17 cellular contexts compared by ENCODE assay signal in the genomic region with DNA sequence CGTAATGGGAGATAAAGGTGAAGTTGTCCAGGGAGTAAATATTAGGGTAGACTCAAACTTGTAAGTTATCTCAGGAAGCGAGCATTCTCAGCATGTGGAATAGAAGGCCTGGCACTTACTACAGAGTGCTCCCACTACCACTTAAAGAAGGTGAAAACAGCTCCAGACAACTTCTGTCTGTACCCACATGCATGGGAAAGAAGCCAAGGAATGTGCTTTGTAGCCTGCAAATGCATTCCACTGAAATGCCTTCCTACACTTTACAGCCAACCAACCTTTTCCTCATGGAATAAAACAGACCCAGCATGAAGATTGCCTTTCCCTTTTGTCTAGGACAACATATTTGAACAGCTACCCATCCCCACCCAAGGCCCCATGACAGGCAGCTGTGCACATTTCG. TPM values are rescaled to one million over a fixed set of nuclear protein-coding genes. Genes with fewer than 3 reads are reported as not detected.
DNase-seq lines count a peak whose midpoint lies in the region; ATAC-seq and TF ChIP-seq lines count a peak whose summit lies in the region.
"Had no signal": no experiment of that assay in that cellular context is flagged by ENCODE, and none has a peak within 500 bp of the region (broad histone marks: within the 10 kb centered on the region; RNA-seq: fewer than 3 reads in every experiment).

No MANE protein-coding gene starts in this region.

- TF ChIP-seq CTCF in neural progenitor cell (IDR thresholded peaks at IDR 0.05): no peak
- TF ChIP-seq CTCF in CD4-positive, alpha-beta T cell (IDR thresholded peaks at IDR 0.05): no peak

- no peaks in the 10 kb centered on the region for H3F3A ChIP-seq in neural progenitor cell (ENCODE audit: low read depth)

- H3K27ac Mint-ChIP-seq in neural progenitor cell: no peak overlapping the region
- no peak overlapping the region for H3K27ac Mint-ChIP-seq in natural killer cell treated with Interleukin-12 subunit alpha and Interleukin-12 subunit beta and Interleukin-15 and Interleukin-18, amount 100 ng/mL, for 72 hours
- H3K27ac Mint-ChIP-seq in CD4-positive, alpha-beta T cell: no peak overlapping the region
- H3K27ac Mint-ChIP-seq: activated CD8-positive, alpha-beta T cell treated with anti-CD3 and anti-CD28 coated beads for 36 hours had no signal

- no peaks in the 10 kb centered on the region for H3K9me3 ChIP-seq in neural progenitor cell (ENCODE audit: low read depth)
- no peaks in the 10 kb centered on the region for H3K9me3 ChIP-seq in CD4-positive, alpha-beta T cell (ENCODE audit: control insufficient read depth, low read length)
- H3K9me3 ChIP-seq: BE2C, prostate gland had no signal

- no peak overlapping the region for H2AFZ ChIP-seq in neural progenitor cell (replicated peaks)
- H2AFZ ChIP-seq: PC-9 had no signal

- H3K9ac ChIP-seq in neural progenitor cell: no peak overlapping the region

- no peaks in the 10 kb centered on the region for H3K27me3 Mint-ChIP-seq in neural progenitor cell (ENCODE audit: insufficient read depth, low read depth)
- H3K27me3 Mint-ChIP-seq in natural killer cell treated with Interleukin-12 subunit alpha and Interleukin-12 subunit beta and Interleukin-15 and Interleukin-18, amount 100 ng/mL, for 72 hours: peaks cover 0 to 6% of the 10 kb centered on the region in 2 donors
- H3K27me3 Mint-ChIP-seq in CD4-positive, alpha-beta T cell: no peaks in the 10 kb centered on the region

- no peaks in the 10 kb centered on the region for H3K27me3 ChIP-seq in neural progenitor cell
- no peaks in the 10 kb centered on the region for H3K27me3 ChIP-seq in CD4-positive, alpha-beta T cell (ENCODE audit: control insufficient read depth, insufficient read depth, low read length)
- H3K27me3 ChIP-seq: BE2C had no signal

- no peak overlapping the region for H3K4me2 ChIP-seq in neural progenitor cell
- H3K4me2 ChIP-seq: PC-9 had no signal

- POLR2A ChIA-PET in CD4-positive, alpha-beta T cell (lab: Charles Lee): no interaction called here

- H4K20me1 ChIP-seq in neural progenitor cell (ENCODE audit: low read depth): no peaks in the 10 kb centered on the region

- peaks cover 3% of the 10 kb centered on the region for H3K4me1 Mint-ChIP-seq in neural progenitor cell
- no peaks in the 10 kb centered on the region for H3K4me1 Mint-ChIP-seq in natural killer cell treated with Interleukin-12 subunit alpha and Interleukin-12 subunit beta and Interleukin-15 and Interleukin-18, amount 100 ng/mL, for 72 hours (ENCODE audit: low read depth in 2 of 2)
- no peaks in the 10 kb centered on the region for H3K4me1 Mint-ChIP-seq in CD4-positive, alpha-beta T cell (ENCODE audit: low read depth)

- H3K9me3 Mint-ChIP-seq in neural progenitor cell: peaks cover 2% of the 10 kb centered on the region
- peaks cover 6% of the 10 kb centered on the region for H3K9me3 Mint-ChIP-seq in natural killer cell treated with Interleukin-12 subunit alpha and Interleukin-12 subunit beta and Interleukin-15 and Interleukin-18, amount 100 ng/mL, for 72 hours
- peaks cover 2% of the 10 kb centered on the region for H3K9me3 Mint-ChIP-seq in CD4-positive, alpha-beta T cell
- H3K9me3 Mint-ChIP-seq: activated CD8-positive, alpha-beta T cell treated with anti-CD3 and anti-CD28 coated beads for 36 hours had no signal

- CTCF ChIA-PET in CD4-positive, alpha-beta T cell (lab: Charles Lee): no interaction called here

- H3K4me3 ChIP-seq in neural progenitor cell: no peak overlapping the region
- H3K4me3 ChIP-seq: PC-9, prostate gland had no signal

- ATAC-seq in left cardiac atrium: peak; percentile 26 to 68
- no peak for ATAC-seq in GM21423 (IDR thresholded peaks at IDR 0.05; ENCODE audit: unreplicated experiment)
- no peak for ATAC-seq in natural killer cell treated with Interleukin-12 subunit alpha and Interleukin-12 subunit beta and Interleukin-15 and Interleukin-18, amount 100 ng/mL, for 72 hours
- no peak for ATAC-seq in CD4-positive, alpha-beta T cell (ENCODE audit: poor library complexity)
- ATAC-seq: activated CD8-positive, alpha-beta T cell treated with anti-CD3 and anti-CD28 coated beads for 36 hours had no signal

- H3K4me3 Mint-ChIP-seq in neural progenitor cell: no peak overlapping the region
- no peak overlapping the region for H3K4me3 Mint-ChIP-seq in natural killer cell treated with Interleukin-12 subunit alpha and Interleukin-12 subunit beta and Interleukin-15 and Interleukin-18, amount 100 ng/mL, for 72 hours
- no peak overlapping the region for H3K4me3 Mint-ChIP-seq in CD4-positive, alpha-beta T cell
- H3K4me3 Mint-ChIP-seq: activated CD8-positive, alpha-beta T cell treated with anti-CD3 and anti-CD28 coated beads for 36 hours had no signal

- intact Hi-C loops in left cardiac atrium (cut with DNase I): no loop called here
- intact Hi-C loops in CD4-positive, alpha-beta T cell (cut with DNase I, micrococcal nuclease): no loop called here

- H3K36me3 ChIP-seq in neural progenitor cell: no peaks in the 10 kb centered on the region
- H3K36me3 ChIP-seq: BE2C, prostate gland had no signal

- no peak overlapping the region for H3K27ac ChIP-seq in neural progenitor cell
- no peak overlapping the region for H3K27ac ChIP-seq in CD4-positive, alpha-beta T cell (ENCODE audit: low read depth, low read length)
- H3K27ac ChIP-seq: PC-9, prostate gland had no signal

- no peaks in the 10 kb centered on the region for H3K36me3 Mint-ChIP-seq in neural progenitor cell
- H3K36me3 Mint-ChIP-seq in natural killer cell treated with Interleukin-12 subunit alpha and Interleukin-12 subunit beta and Interleukin-15 and Interleukin-18, amount 100 ng/mL, for 72 hours: peaks cover 4% of the 10 kb centered on the region
- H3K36me3 Mint-ChIP-seq in CD4-positive, alpha-beta T cell (ENCODE audit: low read depth): no peaks in the 10 kb centered on the region

- no peaks in the 10 kb centered on the region for H3K79me2 ChIP-seq in neural progenitor cell (ENCODE audit: low read depth)

- no peaks in the 10 kb centered on the region for H3K4me1 ChIP-seq in neural progenitor cell
- H3K4me1 ChIP-seq: BE2C, prostate gland had no signal

- DNase-seq in EL (peak; percentile 55), RPMI7951 (ENCODE audit: low read depth) (peak; percentile 58), left cardiac atrium (no peak), neural progenitor cell (ENCODE audit: low spot score) (peak; percentile 4), NCI-H82 (lab: John Stamatoyannopoulos, UW) (no peak)
- no peak for DNase-seq in natural killer cell treated with Interleukin-12 subunit alpha and Interleukin-12 subunit beta and Interleukin-15 and Interleukin-18, amount 100 ng/mL, for 72 hours (ENCODE audit: low spot score)
- DNase-seq in CD4-positive, alpha-beta T cell: no peak
- DNase-seq: activated CD8-positive, alpha-beta T cell treated with anti-CD3 and anti-CD28 coated beads for 36 hours; BE2C; cortex of kidney; NCI-H187; NCI-H524 treated with DMSO at 0.1 percent for 48 hours; SW 1271 had no signal

RNA-seq across cellular contexts. Expression of a gene that starts 45.3 kb away (rescaled TPM):
- total RNA-seq in RPMI7951 (2014; rRNA removed; shearing (Covaris generic)): not detected in 2 replicates
- not detected for total RNA-seq in left cardiac atrium
- total RNA-seq in neural progenitor cell (ENCODE audit: low replicate concordance): not detected in 2 replicates
- total RNA-seq in natural killer cell treated with Interleukin-12 subunit alpha and Interleukin-12 subunit beta and Interleukin-15 and Interleukin-18, amount 100 ng/mL, for 72 hours: not detected
- not detected for total RNA-seq in CD4-positive, alpha-beta T cell
- total RNA-seq: activated CD8-positive, alpha-beta T cell treated with anti-CD3 and anti-CD28 coated beads for 36 hours; glomerular endothelial cell; PC-9; prostate gland had no signal

Comparison
In these comparisons a context has a peak if more than half of its experiments do, and no peak if none do; other contexts are left out.
1. DNase-seq: peak in EL (single experiment), RPMI7951 (single experiment) and neural progenitor cell (single experiment); none in left cardiac atrium (single experiment), natural killer cell treated with Interleukin-12 subunit alpha and Interleukin-12 subunit beta and Interleukin-15 and Interleukin-18, amount 100 ng/mL, for 72 hours (single experiment), NCI-H82 (single experiment) and CD4-positive, alpha-beta T cell (0 of 10).
2. ATAC-seq: peak in left cardiac atrium (2 of 2); none in GM21423 (single experiment), natural killer cell treated with Interleukin-12 subunit alpha and Interleukin-12 subunit beta and Interleukin-15 and Interleukin-18, amount 100 ng/mL, for 72 hours (0 of 2) and CD4-positive, alpha-beta T cell (single experiment).